In genomic region chr5:53480474-53481353, GRCh38 we compare ENCODE assay signal across 8 cellular contexts. TPM values are rescaled to one million over a fixed set of nuclear protein-coding genes. Genes with fewer than 3 reads are reported as not detected.
DNase-seq lines count a peak whose midpoint lies in the region; ATAC-seq, FAIRE-seq and TF ChIP-seq lines count a peak whose summit lies in the region.

TSS of gene FST (plus strand) at chr5:53480629. CDS start at chr5:53480792, 163 bp downstream.

- H3K9ac ChIP-seq in iPS-20b (ENCODE audit: low read depth, low read length), result peak within 1 kb of the TSS; percentile 85

- no peak for FAIRE-seq in small intestine (lab: Jason Lieb, UNC)

- ATAC-seq in GM21367 (IDR thresholded peaks at IDR 0.05; ENCODE audit: unreplicated experiment), result no peak
- ATAC-seq in HG02588 (IDR thresholded peaks at IDR 0.05; ENCODE audit: unreplicated experiment), result no peak

- peak; percentile 50 for DNase-seq in EL
- no peak for DNase-seq in LNCaP clone FGC (ENCODE audit: low read depth)
- no peak for DNase-seq in astrocyte of the cerebellum (ENCODE audit: low read depth)
- no peak for DNase-seq in small intestine
- no peak for DNase-seq in kidney glomerular epithelial cell (lab: John Stamatoyannopoulos, UW)

- H3K4me1 ChIP-seq in iPS-20b (ENCODE audit: insufficient read depth, low read length) (peaks cover 8% of the 10 kb centered on the region; the same call in 1 of the 2 replicates), small intestine (ENCODE audit: control insufficient read depth in 2 of 2, insufficient read depth in 1 of 2, low read depth in 1 of 2, low read length in 1 of 2) (no peaks in the 10 kb centered on the region)

- WGBS in small intestine, 3 donors, result 1 to 2% (median 2%) methylated on average over 51 to 65 of the region's 65 CpGs

- H3K9me3 ChIP-seq in iPS-20b (ENCODE audit: insufficient read depth, low read depth, low read length) (no peaks in the 10 kb centered on the region), small intestine (ENCODE audit: control insufficient read depth, low read depth) (no peaks in the 10 kb centered on the region)

- no peak for TF ChIP-seq CTCF in LNCaP clone FGC (IDR thresholded peaks at IDR 0.05; ENCODE audit: control insufficient read depth, extremely low read depth, insufficient read depth)
- no peak for TF ChIP-seq CTCF in astrocyte of the cerebellum (IDR thresholded peaks at IDR 0.05; ENCODE audit: low read depth, low read length, missing control alignments)

- in situ Hi-C loops in astrocyte of the cerebellum (cut with HindIII; ENCODE audit: low sequenced_read_pairs), result no loop called here

- peaks cover 29% of the 10 kb centered on the region for H3K36me3 ChIP-seq in iPS-20b (ENCODE audit: insufficient read depth, low read depth, low read length)
- H3K36me3 ChIP-seq in small intestine (ENCODE audit: control insufficient read depth in 2 of 2, insufficient read depth in 2 of 2, low read length in 2 of 2), result no peaks in the 10 kb centered on the region

- no peak within 1 kb of the TSS for H3K27ac ChIP-seq in iPS-20b (ENCODE audit: low read length)
- peak within 1 kb of the TSS in 1 of 2 donors; percentile 80 for H3K27ac ChIP-seq in small intestine (ENCODE audit: low read depth in 1 of 2, low read length in 1 of 2)

- H3K4me3 ChIP-seq in LNCaP clone FGC (ENCODE audit: low read depth, low read length), result peak within 1 kb of the TSS; percentile 41
- peak within 1 kb of the TSS; percentile 67 for H3K4me3 ChIP-seq in astrocyte of the cerebellum (ENCODE audit: low read depth, low read length)
- peak within 1 kb of the TSS; percentile 90 for H3K4me3 ChIP-seq in iPS-20b (ENCODE audit: low read length)
- H3K4me3 ChIP-seq in small intestine (ENCODE audit: low read depth in 1 of 2, low read length in 2 of 2), result peak within 1 kb of the TSS; percentile 37 to 40

- peaks cover 14% of the 10 kb centered on the region; the same call in 1 of the 2 replicates for H3K27me3 ChIP-seq in iPS-20b (ENCODE audit: insufficient read depth, low read length)
- H3K27me3 ChIP-seq in small intestine (ENCODE audit: control insufficient read depth in 2 of 2, insufficient read depth in 2 of 2, low read length in 2 of 2), result peaks cover 3 to 6% of the 10 kb centered on the region in 2 donors

RNA-seq across cellular contexts. Expression of gene FST, which starts in this region (rescaled TPM):
- 1 to 10 TPM in 1 of 3 donors, under 1 TPM in 1, not detected in 1; 0.54 to 6.0 TPM for polyA plus RNA-seq in small intestine

Comparison
In these comparisons a context has a peak if more than half of its experiments do, and no peak if none do; other contexts are left out.
1. H3K4me3 ChIP-seq: peak in every context shown above with its lines; median percentile 90 in iPS-20b; 67 in astrocyte of the cerebellum; 41 in LNCaP clone FGC; 38 in small intestine.